Comparison of ENCODE assay signal across 8 cellular contexts in the genomic region with DNA sequence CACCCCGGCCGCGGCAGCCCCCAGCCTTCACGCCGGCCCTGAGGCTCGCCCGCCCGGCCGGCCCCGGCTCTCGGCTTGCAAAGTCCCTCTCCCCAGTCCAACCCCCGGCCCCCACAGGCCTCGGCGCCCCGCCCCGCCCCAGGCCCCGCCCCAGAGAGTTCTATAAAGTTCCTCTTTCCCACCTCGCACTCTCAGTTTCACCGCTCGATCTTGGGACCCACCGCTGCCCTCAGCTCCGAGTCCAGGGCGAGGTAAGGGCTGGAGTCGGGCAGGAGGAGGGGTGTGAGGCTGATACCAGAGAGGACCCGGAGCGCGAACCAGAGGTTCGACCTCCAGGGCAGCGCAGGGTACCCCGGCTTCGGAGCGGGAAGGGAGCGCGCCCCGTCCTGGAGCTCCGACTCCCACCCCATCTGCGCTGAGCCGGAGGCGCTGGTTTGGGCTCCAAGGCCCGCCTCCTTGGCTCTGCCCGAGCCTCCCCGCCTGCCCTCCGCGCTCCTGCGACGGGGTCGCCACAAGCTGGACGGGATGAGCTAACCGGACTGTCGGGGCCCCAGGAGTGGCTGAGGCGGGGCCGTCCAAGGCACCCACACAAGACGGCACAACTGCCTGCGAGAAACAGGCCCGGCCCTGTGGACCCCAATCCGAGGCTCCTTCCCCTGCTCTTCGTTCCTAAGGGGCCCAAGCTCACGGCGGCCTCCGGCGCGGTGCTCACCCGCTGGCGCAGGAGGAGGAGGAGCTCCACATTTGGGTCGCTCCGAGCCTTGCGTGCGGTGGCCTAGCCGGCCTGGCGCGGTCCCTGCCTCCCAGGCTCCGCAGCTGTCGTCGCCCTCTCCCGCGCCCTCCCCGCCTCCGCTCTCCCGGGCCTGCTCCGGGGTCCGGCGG. TPM values are rescaled to one million over a fixed set of nuclear protein-coding genes. Genes with fewer than 3 reads are reported as not detected.
DNase-seq lines count a peak whose midpoint lies in the region; ATAC-seq and TF ChIP-seq lines count a peak whose summit lies in the region.

A gene (plus strand): TSS at position 194 of the 882 bp plus-strand sequence. CDS start 1,401 bp downstream, outside the sequence.

- no peak for TF ChIP-seq RAD21 in IMR-90 (IDR thresholded peaks at IDR 0.05; ENCODE audit: low read length)

- H2BK20ac ChIP-seq in IMR-90 (ENCODE audit: low read depth, low read length) = no peak within 1 kb of the TSS

- no peak within 1 kb of the TSS for H2BK120ac ChIP-seq in IMR-90 (ENCODE audit: low read depth, low read length)

- 2% methylated on average over 24 of the region's 82 CpGs; no CpG with 5 or more reads in 1 of the 2 experiments for WGBS in IMR-90 (ENCODE audit: extremely low coverage in 2 of 2, insufficient read length in 1 of 2), 2 experiments
- WGBS in iPS DF 6.9 (ENCODE audit: insufficient coverage, insufficient read length) = no CpG with 5 or more reads among the region's 82 CpGs

- in situ Hi-C loops in IMR-90 (cut with MboI; ENCODE audit: low sequenced_read_pairs) = no loop called here

- no peak within 1 kb of the TSS for H2BK5ac ChIP-seq in IMR-90 (ENCODE audit: low read depth, low read length, poor library complexity, severe bottlenecking)

- CTCF ChIA-PET in IMR-90 (lab: Yijun Ruan, JAX) = no interaction called here

- H3K18ac ChIP-seq in IMR-90 (ENCODE audit: low read depth, low read length) = no peak within 1 kb of the TSS

- no peak for TF ChIP-seq POLR2A in IMR-90 (IDR thresholded peaks at IDR 0.05; ENCODE audit: low read depth, low read length)

- no peak within 1 kb of the TSS; the same call in 1 of the 2 replicates for H3K4me3 ChIP-seq in IMR-90 (ENCODE audit: insufficient read depth, low read depth, low read length)
- peak within 1 kb of the TSS; percentile 35; the same call in 1 of the 2 replicates for H3K4me3 ChIP-seq in iPS DF 6.9 (ENCODE audit: low read length)

- no peak within 1 kb of the TSS for H4K5ac ChIP-seq in IMR-90 (ENCODE audit: low read depth, low read length)

- no peak within 1 kb of the TSS for H2BK15ac ChIP-seq in IMR-90 (ENCODE audit: low read depth, low read length)

- no peak within 1 kb of the TSS for H3K4ac ChIP-seq in IMR-90 (ENCODE audit: low read depth, low read length)

- H4K8ac ChIP-seq in IMR-90 (ENCODE audit: low read depth in 2 of 2, low read length in 2 of 2) = no peak within 1 kb of the TSS

- no peaks in the 10 kb centered on the region for H3K36me3 ChIP-seq in IMR-90 (ENCODE audit: control insufficient read depth, insufficient read depth, low read length)
- H3K36me3 ChIP-seq in iPS DF 6.9 (ENCODE audit: control insufficient read depth, insufficient read depth, low read length) = no peaks in the 10 kb centered on the region

- H3K27me3 ChIP-seq in IMR-90 (ENCODE audit: control insufficient read depth, insufficient read depth, low read length) (peaks cover 77% of the 10 kb centered on the region), iPS DF 6.9 (ENCODE audit: control insufficient read depth, insufficient read depth, low read length) (peaks cover 43% of the 10 kb centered on the region)

- 0 out of 2 replicates have a peak, but pooled peaks have one; percentile 24 for ATAC-seq in IMR-90 (ENCODE audit: low read depth)
- ATAC-seq in HG03469 (IDR thresholded peaks at IDR 0.05; ENCODE audit: unreplicated experiment) = no peak

- no peaks in the 10 kb centered on the region for H3K9me1 ChIP-seq in IMR-90 (ENCODE audit: insufficient read depth, low read length)

- DNase-seq in NK-92 treated with Interleukin-12 subunit alpha and Interleukin-12 subunit beta, amount 100 ng/mL, for 24 hours (lab: John Stamatoyannopoulos, UW) = peak; percentile 50
- no peak for DNase-seq in NK-92 (lab: John Stamatoyannopoulos, UW; ENCODE audit: unreplicated experiment)
- no peak for DNase-seq in IMR-90
- DNase-seq in activated T-helper 9 cell treated with anti-CD3 and anti-CD28 coated beads, Interleukin-2, amount 50 U/mL, for 16 hours (ENCODE audit: low read depth) = peak; percentile 74
- no peak for DNase-seq in iPS DF 6.9 (ENCODE audit: low read depth, low spot score)
- peak; percentile 73 for DNase-seq in stimulated activated CD4-positive, alpha-beta T cell treated with anti-CD3 and anti-CD28 coated beads, Interleukin-1b, Interleukin-23, amount 100 ng/mL, for 48 hours
- no peak for DNase-seq in amygdala (lab: John Stamatoyannopoulos, UW)

- BruUV-seq in IMR-90 (replicated peaks; lab: Mats Ljungman, UMichigan) = no TSS peak

- dilution Hi-C loops in IMR-90 (cut with HindIII; ENCODE audit: low sequenced_read_pairs, unreplicated experiment) = no loop called here

- H3K56ac ChIP-seq in IMR-90 (ENCODE audit: extremely low read depth, insufficient read depth, low read length) = no peak within 1 kb of the TSS

- POLR2A ChIA-PET in IMR-90 (lab: Charles Lee; ENCODE audit: unreplicated experiment) = no interaction called here

- peak within 1 kb of the TSS; percentile 57 for H2AFZ ChIP-seq in IMR-90 (replicated peaks; ENCODE audit: low read length, poor library complexity)

- H4K91ac ChIP-seq in IMR-90 (ENCODE audit: insufficient read depth, low read depth, low read length) = no peak within 1 kb of the TSS

- no peak within 1 kb of the TSS for H3K23ac ChIP-seq in IMR-90 (ENCODE audit: low read depth, low read length)

- H2AK9ac ChIP-seq in IMR-90 (replicated peaks; ENCODE audit: low read depth, low read length, poor library complexity) = peak within 1 kb of the TSS; percentile 35

- no peaks in the 10 kb centered on the region for H3K9me3 ChIP-seq in IMR-90 (ENCODE audit: control insufficient read depth, insufficient read depth, low read length)
- H3K9me3 ChIP-seq in iPS DF 6.9 (ENCODE audit: control insufficient read depth, insufficient read depth, low read length) = no peaks in the 10 kb centered on the region

- H3K4me1 ChIP-seq in IMR-90 (ENCODE audit: control insufficient read depth, insufficient read depth, low read length) = 0 out of 2 replicates have a peak, but pooled peaks cover 1% of the 10 kb centered on the region
- peaks cover 1% of the 10 kb centered on the region; the same call in 1 of the 2 replicates for H3K4me1 ChIP-seq in iPS DF 6.9 (ENCODE audit: control insufficient read depth, insufficient read depth, low read length)

- intact Hi-C loops in IMR-90 (cut with micrococcal nuclease) = loop anchor here (2.0 kb wide), 1 partner anchor 37 kb away; no protein-coding TSS in a partner anchor

- H3K9ac ChIP-seq in IMR-90 (ENCODE audit: low read depth, low read length) = no peak within 1 kb of the TSS

- no peak for TF ChIP-seq CTCF in IMR-90 (conservative IDR thresholded peaks at IDR 0.05; ENCODE audit: low read depth, low read length)

- H2AK5ac ChIP-seq in IMR-90 (ENCODE audit: low read depth, low read length) = no peak within 1 kb of the TSS

- H3K79me1 ChIP-seq in IMR-90 (ENCODE audit: low read depth in 1 of 2, low read length in 2 of 2) = no peaks in the 10 kb centered on the region

- no peak within 1 kb of the TSS for H3K27ac ChIP-seq in IMR-90 (ENCODE audit: insufficient read depth, low read length)
- no peak within 1 kb of the TSS for H3K27ac ChIP-seq in iPS DF 6.9 (ENCODE audit: low read length)

- H3K14ac ChIP-seq in IMR-90 (replicated peaks; ENCODE audit: low read depth, low read length) = no peak within 1 kb of the TSS

- no peaks in the 10 kb centered on the region for H4K20me1 ChIP-seq in IMR-90 (ENCODE audit: insufficient read depth, low read length)

- H3K4me2 ChIP-seq in IMR-90 (ENCODE audit: low read depth, low read length) = peak within 1 kb of the TSS; percentile 59; the same call in 1 of the 2 replicates

TF ChIP-seq in IMR-90, 13 proteins besides CTCF, POLR2A, EP300 and RAD21:
- TF ChIP-seq, protein P1, sequence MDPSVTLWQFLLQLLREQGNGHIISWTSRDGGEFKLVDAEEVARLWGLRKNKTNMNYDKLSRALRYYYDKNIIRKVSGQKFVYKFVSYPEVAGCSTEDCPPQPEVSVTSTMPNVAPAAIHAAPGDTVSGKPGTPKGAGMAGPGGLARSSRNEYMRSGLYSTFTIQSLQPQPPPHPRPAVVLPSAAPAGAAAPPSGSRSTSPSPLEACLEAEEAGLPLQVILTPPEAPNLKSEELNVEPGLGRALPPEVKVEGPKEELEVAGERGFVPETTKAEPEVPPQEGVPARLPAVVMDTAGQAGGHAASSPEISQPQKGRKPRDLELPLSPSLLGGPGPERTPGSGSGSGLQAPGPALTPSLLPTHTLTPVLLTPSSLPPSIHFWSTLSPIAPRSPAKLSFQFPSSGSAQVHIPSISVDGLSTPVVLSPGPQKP (IDR thresholded peaks at IDR 0.05; ENCODE audit: borderline replicate concordance, low read depth, low read length) = no peak
- TF ChIP-seq SMC3 (IDR thresholded peaks at IDR 0.05; ENCODE audit: low read depth, low read length) = no peak
- TF ChIP-seq BHLHE40 (IDR thresholded peaks at IDR 0.05; ENCODE audit: low read depth, low read length) = no peak
- no peak for TF ChIP-seq NFE2L2 (IDR thresholded peaks at IDR 0.05; ENCODE audit: low read depth, low read length)
- TF ChIP-seq, protein P2, sequence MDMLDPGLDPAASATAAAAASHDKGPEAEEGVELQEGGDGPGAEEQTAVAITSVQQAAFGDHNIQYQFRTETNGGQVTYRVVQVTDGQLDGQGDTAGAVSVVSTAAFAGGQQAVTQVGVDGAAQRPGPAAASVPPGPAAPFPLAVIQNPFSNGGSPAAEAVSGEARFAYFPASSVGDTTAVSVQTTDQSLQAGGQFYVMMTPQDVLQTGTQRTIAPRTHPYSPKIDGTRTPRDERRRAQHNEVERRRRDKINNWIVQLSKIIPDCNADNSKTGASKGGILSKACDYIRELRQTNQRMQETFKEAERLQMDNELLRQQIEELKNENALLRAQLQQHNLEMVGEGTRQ (IDR thresholded peaks at IDR 0.05; ENCODE audit: low read depth, low read length) = no peak
TF ChIP-seq in IMR-90: peak in this region for 0.

RNA-seq across cellular contexts. Expression of the gene that starts here (rescaled TPM):
- not detected in 2 replicates for total RNA-seq in IMR-90 (2012; rRNA removed)
- polyA plus RNA-seq in IMR-90 (2012; rRNA removed) = not detected in 2 replicates
- polyA plus RNA-seq in IMR-90 (2012; cell fraction: cytosol; rRNA removed) = not detected in 2 replicates
- 0.01 and 0.08 TPM in 2 replicates for polyA plus RNA-seq in IMR-90 (2012; cell fraction: nucleus; rRNA removed; ENCODE audit: low replicate concordance)

Comparison
In these comparisons a context has a peak if more than half of its experiments do, and no peak if none do; other contexts are left out.
1. DNase-seq: peak in NK-92 treated with Interleukin-12 subunit alpha and Interleukin-12 subunit beta, amount 100 ng/mL, for 24 hours (single experiment), activated T-helper 9 cell treated with anti-CD3 and anti-CD28 coated beads, Interleukin-2, amount 50 U/mL, for 16 hours (single experiment) and stimulated activated CD4-positive, alpha-beta T cell treated with anti-CD3 and anti-CD28 coated beads, Interleukin-1b, Interleukin-23, amount 100 ng/mL, for 48 hours (single experiment); none in NK-92 (single experiment), IMR-90 (single experiment), iPS DF 6.9 (single experiment) and amygdala (0 of 56).
2. Peak in ATAC-seq and H3K4me2 ChIP-seq in IMR-90; RNA of the gene not detected or under 1 TPM.